Comparison of ENCODE assay signal across 27 cellular contexts in genomic region chr1:182134257-182134656, GRCh38.
"Had no signal": no experiment of that assay in that cellular context is flagged by ENCODE, and none has a peak within 500 bp of the region (broad histone marks: within the 10 kb centered on the region; RNA-seq: fewer than 3 reads in every experiment).

No MANE protein-coding gene starts in this region.

- FAIRE-seq: urothelium cell line had no signal

- H3K4me1 ChIP-seq: suprapubic skin, tibial artery, tibial nerve, transverse colon, upper lobe of left lung, upper lobe of right lung, uterus had no signal

- H3K27me3 ChIP-seq: stomach, suprapubic skin, testis, thyroid gland, tibial artery, tibial nerve, transverse colon, upper lobe of left lung, upper lobe of right lung, uterus, vagina had no signal

- DNase-seq: stimulated activated CD4-positive, alpha-beta T cell treated with anti-CD3 and anti-CD28 coated beads, Interleukin-2, amount 100 ng/mL, for 48 hours; stimulated activated CD4-positive, alpha-beta T cell treated with anti-CD3 and anti-CD28 coated beads, Interleukin-4, amount 100 ng/mL, for 1 hour; stimulated activated CD4-positive, alpha-beta T cell treated with anti-CD3 and anti-CD28 coated beads, Interleukin-4, amount 100 ng/mL, for 24 hours; stimulated activated CD4-positive, alpha-beta T cell treated with anti-CD3 and anti-CD28 coated beads, Interleukin-4, amount 100 ng/mL, for 4 hours; stimulated activated CD8-positive, alpha-beta memory T cell treated with anti-CD3 and anti-CD28 coated beads, Interleukin-4, amount 100 ng/mL, for 48 hours; stimulated activated naive B cell treated with anti-CD40 and anti-IgM and Interleukin-4, amounts not matched to agents 10 μg/mL and 1 μg/mL and 100 μg/mL, for 72 hours; stimulated activated naive CD4-positive, alpha-beta T cell; stimulated activated naive CD4-positive, alpha-beta T cell treated with Interleukin-2 at 50 U/mL for 16 hours; stimulated activated naive CD8-positive, alpha-beta T cell treated with anti-CD3 and anti-CD28 coated beads, Interleukin-15, amount 100 ng/mL, for 72 hours; stimulated activated naive CD8-positive, alpha-beta T cell treated with anti-CD3 and anti-CD28 coated beads, Interleukin-15, Interleukin-2, amounts not matched to agents 100 U/mL and 50 U/mL, for 24 hours; stomach; substantia nigra; testis; thyroid gland; tibial artery; transverse colon; trophoblast cell; upper lobe of left lung; upper lobe of right lung; uterus had no signal

- H3K36me3 ChIP-seq: stomach, suprapubic skin, thoracic aorta, thyroid gland, tibial artery, tibial nerve, transverse colon, upper lobe of left lung, upper lobe of right lung, uterus, vagina had no signal

- H3K9me3 ChIP-seq: testis, thyroid gland, upper lobe of right lung, uterus, vagina had no signal

- ATAC-seq: stimulated activated effector memory CD8-positive, alpha-beta T cell treated with anti-CD3 and anti-CD28 coated beads, Interleukin-12 subunit alpha, Interleukin-12 subunit beta, amount 100 ng/mL, for 72 hours; stimulated activated memory B cell treated with anti-CD40 and anti-IgM and Interleukin-4, amounts not matched to agents 10 μg/mL and 1 μg/mL and 100 μg/mL, for 72 hours; stimulated activated naive B cell treated with anti-CD40 and anti-IgM and Interleukin-4, amounts not matched to agents 10 μg/mL and 1 μg/mL and 100 μg/mL, for 72 hours; stimulated activated naive CD8-positive, alpha-beta T cell treated with anti-CD3 and anti-CD28 coated beads, Interleukin-15, amount 100 ng/mL, for 72 hours; stimulated activated naive CD8-positive, alpha-beta T cell treated with anti-CD3 and anti-CD28 coated beads, Interleukin-15, Interleukin-2, amounts not matched to agents 100 U/mL and 50 U/mL, for 24 hours; upper lobe of right lung had no signal

- H3K27ac ChIP-seq: stomach, suprapubic skin, testis, thoracic aorta, thyroid gland, tibial artery, tibial nerve, transverse colon, upper lobe of left lung, upper lobe of right lung, uterus had no signal

- H3K4me3 ChIP-seq: stomach, suprapubic skin, testis, thoracic aorta, thyroid gland, tibial artery, tibial nerve, transverse colon, upper lobe of left lung, upper lobe of right lung, uterus, vagina had no signal
